18 cellular contexts compared by ENCODE assay signal in the genomic region with DNA sequence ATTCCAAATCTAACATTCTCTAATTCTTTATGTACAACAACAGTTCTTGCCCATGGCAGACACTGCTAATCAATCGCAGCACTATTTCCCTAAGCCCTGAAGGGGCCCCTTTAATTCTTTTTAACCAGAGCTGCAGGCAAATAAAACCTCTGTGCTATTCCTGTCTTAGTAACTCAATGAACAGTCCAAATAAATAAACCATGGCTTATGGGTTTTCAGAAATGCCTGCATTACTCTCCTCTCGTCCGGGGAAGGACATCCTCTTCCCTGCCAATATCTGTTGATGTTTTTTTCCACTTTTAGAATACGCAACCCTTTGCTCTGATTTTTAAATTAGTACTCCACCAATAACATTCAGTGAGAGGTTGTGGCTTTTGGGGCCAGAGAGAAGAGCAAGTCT. TPM values are rescaled to one million over a fixed set of nuclear protein-coding genes. Genes with fewer than 3 reads are reported as not detected.
DNase-seq lines count a peak whose midpoint lies in the region; ATAC-seq and TF ChIP-seq lines count a peak whose summit lies in the region.
"Had no signal": no experiment of that assay in that cellular context is flagged by ENCODE, and none has a peak within 500 bp of the region (broad histone marks: within the 10 kb centered on the region; RNA-seq: fewer than 3 reads in every experiment).

No MANE protein-coding gene starts in this region.

- peak overlapping the region; percentile 64 for H3K4me2 ChIP-seq in smooth muscle cell

- DNase-seq in SJSA1 (ENCODE audit: low read depth in 1 of 2, low spot score in 2 of 2) (peak in 1 of 2 experiments; percentile 56), fibroblast of peridontal ligament (ENCODE audit: extremely low read depth) (peak; percentile 56), smooth muscle cell (lab: John Stamatoyannopoulos, UW; ENCODE audit: unreplicated experiment) (no peak), immature natural killer cell (no peak), NCI-H1417 treated with DMSO at 0.1 percent for 48 hours (lab: John Stamatoyannopoulos, UW) (no peak)
- DNase-seq in effector CD4-positive, alpha-beta T cell = no peak
- DNase-seq: activated CD4-positive, alpha-beta T cell treated with anti-CD3 and anti-CD28 coated beads, Interleukin-2, amount 50 U/mL, for 1 hour; activated naive CD4-positive, alpha-beta T cell treated with Interleukin-2 at 50 U/mL for 16 hours; CD8-positive, alpha-beta memory T cell; cortex of kidney; naive B cell; NCI-H2029; NCI-H510A; psoas muscle; stimulated activated naive CD8-positive, alpha-beta T cell treated with anti-CD3 and anti-CD28 coated beads, Interleukin-15, Interleukin-2, amounts not matched to agents 100 U/mL and 50 U/mL, for 24 hours had no signal

- no peak overlapping the region for H3K27ac Mint-ChIP-seq in immature natural killer cell
- H3K27ac Mint-ChIP-seq: CD8-positive, alpha-beta memory T cell; IgD-negative memory B cell had no signal

- H3K9ac ChIP-seq in muscle layer of colon (ENCODE audit: low read length) (no peak overlapping the region), smooth muscle cell (ENCODE audit: low read depth) (peak overlapping the region; percentile 42)

- no peak overlapping the region for H3K4me3 Mint-ChIP-seq in immature natural killer cell
- H3K4me3 Mint-ChIP-seq: CD8-positive, alpha-beta memory T cell; IgD-negative memory B cell; naive B cell had no signal

- ATAC-seq in HG02588 (IDR thresholded peaks at IDR 0.05; ENCODE audit: unreplicated experiment) = no peak
- ATAC-seq: psoas muscle; stimulated activated naive CD8-positive, alpha-beta T cell treated with anti-CD3 and anti-CD28 coated beads, Interleukin-15, Interleukin-2, amounts not matched to agents 100 U/mL and 50 U/mL, for 24 hours had no signal

- H3K27me3 Mint-ChIP-seq in immature natural killer cell (ENCODE audit: low read depth in 3 of 3) = peaks cover 0 to 4% (median 2%) of the 10 kb centered on the region in 3 donors

- no peak overlapping the region for H2AFZ ChIP-seq in smooth muscle cell (ENCODE audit: low read depth)

- H3K4me3 ChIP-seq in SJSA1 (no peak overlapping the region), muscle layer of colon (ENCODE audit: low read depth in 1 of 2, low read length in 2 of 2) (peak overlapping the region in 1 of 2 donors; percentile 1), smooth muscle cell (peak overlapping the region; percentile 2)
- H3K4me3 ChIP-seq: psoas muscle had no signal

- H3K27me3 ChIP-seq in SJSA1 (replicated peaks) = no peaks in the 10 kb centered on the region
- no peaks in the 10 kb centered on the region for H3K27me3 ChIP-seq in muscle layer of colon (ENCODE audit: control insufficient read depth in 1 of 2, insufficient read depth in 2 of 2, low read length in 2 of 2)
- H3K27me3 ChIP-seq in smooth muscle cell (ENCODE audit: low read depth) = no peaks in the 10 kb centered on the region

- H3K4me1 ChIP-seq in SJSA1 (replicated peaks) = peaks cover 46% of the 10 kb centered on the region
- H3K4me1 ChIP-seq in muscle layer of colon (ENCODE audit: insufficient read depth, low read length) = peaks cover 86% of the 10 kb centered on the region
- peaks cover 34% of the 10 kb centered on the region for H3K4me1 ChIP-seq in smooth muscle cell (ENCODE audit: low read depth)

- peaks cover 18% of the 10 kb centered on the region for H3F3A ChIP-seq in smooth muscle cell (ENCODE audit: low read depth)

- H4K20me1 ChIP-seq in smooth muscle cell (ENCODE audit: low read depth) = peaks cover 87% of the 10 kb centered on the region

- no peaks in the 10 kb centered on the region for H3K36me3 Mint-ChIP-seq in immature natural killer cell
- H3K36me3 Mint-ChIP-seq: CD8-positive, alpha-beta memory T cell; IgD-negative memory B cell had no signal

- H3K9me3 ChIP-seq in SJSA1 (replicated peaks) (no peaks in the 10 kb centered on the region), muscle layer of colon (ENCODE audit: low read length) (no peaks in the 10 kb centered on the region), smooth muscle cell (replicated peaks; ENCODE audit: low read depth) (no peaks in the 10 kb centered on the region)
- H3K9me3 ChIP-seq: psoas muscle had no signal

- peaks cover 97% of the 10 kb centered on the region for H3K79me2 ChIP-seq in smooth muscle cell (ENCODE audit: low read depth)

- peaks cover 0 to 7% (median 3%) of the 10 kb centered on the region in 6 donors for H3K9me3 Mint-ChIP-seq in immature natural killer cell
- H3K9me3 Mint-ChIP-seq: CD8-positive, alpha-beta memory T cell had no signal

- H3K27ac ChIP-seq in SJSA1 (peak overlapping the region; percentile 47), muscle layer of colon (ENCODE audit: low read depth, low read length) (peak overlapping the region; percentile 60), smooth muscle cell (ENCODE audit: low read depth) (peak overlapping the region; percentile 72)
- H3K27ac ChIP-seq: psoas muscle had no signal

- TF ChIP-seq CTCF in smooth muscle cell (IDR thresholded peaks at IDR 0.05; ENCODE audit: borderline replicate concordance, insufficient read depth, poor library complexity, severe bottlenecking) = no peak

- peaks cover 10% of the 10 kb centered on the region; the same call in 1 of the 2 replicates for H3K36me3 ChIP-seq in SJSA1
- no peaks in the 10 kb centered on the region for H3K36me3 ChIP-seq in muscle layer of colon (ENCODE audit: insufficient read depth, low read length)
- H3K36me3 ChIP-seq in smooth muscle cell (ENCODE audit: low read depth) = no peaks in the 10 kb centered on the region

- 24% methylated on average over 4 of the region's 4 CpGs for WGBS in smooth muscle cell (ENCODE audit: low lambda C conversion rate)

- no peaks in the 10 kb centered on the region for H3K4me1 Mint-ChIP-seq in immature natural killer cell
- H3K4me1 Mint-ChIP-seq: CD8-positive, alpha-beta memory T cell; IgD-negative memory B cell; naive B cell had no signal

RNA-seq across cellular contexts. Expression of gene PRICKLE2, which starts 35.1 kb away (rescaled TPM):
- total RNA-seq in SJSA1 (2014; rRNA removed; shearing (Covaris generic)) = 9.7 and 18.3 TPM in 2 replicates
- total RNA-seq in smooth muscle cell = 49.9 and 68.9 TPM in 2 replicates
- polyA plus RNA-seq in smooth muscle cell (7.8 and 13.3 TPM in 2 replicates), immature natural killer cell (under 1 TPM; 0.19 to 0.64 (median 0.43) TPM)
- total RNA-seq: CD8-positive, alpha-beta memory T cell had no signal
- polyA plus RNA-seq: CD8-positive, alpha-beta memory T cell had no signal
